Comparison of ENCODE assay signal across 8 cellular contexts in genomic region chr15:82540984-82541431, GRCh38. TPM values are rescaled to one million over a fixed set of nuclear protein-coding genes. Genes with fewer than 3 reads are reported as not detected.
DNase-seq lines count a peak whose midpoint lies in the region; ATAC-seq, FAIRE-seq and TF ChIP-seq lines count a peak whose summit lies in the region.

No MANE protein-coding gene starts in this region.

- 37 to 49% methylated on average over 9 to 11 of the region's 11 CpGs for WGBS in mesodermal cell (ENCODE audit: insufficient coverage in 2 of 2), 2 experiments
- WGBS in aorta, 2 donors: 23 to 24% methylated on average over 11 of the region's 11 CpGs

- H3K9me2 ChIP-seq in OCI-LY1 (ENCODE audit: low read depth, low read length): no peaks in the 10 kb centered on the region

- H3K79me2 ChIP-seq in DND-41 (ENCODE audit: insufficient read depth, low read length): peaks cover 36% of the 10 kb centered on the region
- peaks cover 18% of the 10 kb centered on the region for H3K79me2 ChIP-seq in OCI-LY1 (ENCODE audit: insufficient read depth, low read length)

- H3K27me3 ChIP-seq in DND-41 (ENCODE audit: insufficient read depth, low read length, poor library complexity): peaks cover 3% of the 10 kb centered on the region
- 0 out of 2 replicates have a peak, but pooled peaks cover 5% of the 10 kb centered on the region for H3K27me3 ChIP-seq in OCI-LY1 (ENCODE audit: insufficient read depth, low read length)
- H3K27me3 ChIP-seq in dorsolateral prefrontal cortex: no peaks in the 10 kb centered on the region
- no peaks in the 10 kb centered on the region for H3K27me3 ChIP-seq in aorta (ENCODE audit: control insufficient read depth in 1 of 2, insufficient read depth in 2 of 2, low read length in 1 of 2)

- FAIRE-seq in GM19239 (lab: Jason Lieb, UNC): no peak

- H4K20me1 ChIP-seq in DND-41 (ENCODE audit: insufficient read depth, low read length) (peaks cover 40% of the 10 kb centered on the region), OCI-LY1 (ENCODE audit: insufficient read depth, low read length) (no peaks in the 10 kb centered on the region)

- DNase-seq in DND-41 (no peak), dorsolateral prefrontal cortex (peak in 1 of 10 donors; percentile 21), aorta (peak in 1 of 2 donors; percentile 75), hippocampal formation (lab: John Stamatoyannopoulos, UW) (no peak), GM19239 (ENCODE audit: insufficient read length, low spot score) (no peak)

- ATAC-seq in DND-41 (ENCODE audit: insufficient read depth, low read depth) (no peak), aorta (ENCODE audit: low FRiP score) (no peak), HG03460 (IDR thresholded peaks at IDR 0.05; ENCODE audit: unreplicated experiment) (no peak)

- 0 out of 2 replicates have a peak, but pooled peaks cover 4% of the 10 kb centered on the region for H3F3A ChIP-seq in OCI-LY1 (ENCODE audit: insufficient read depth, low read length)

- H3K4me1 ChIP-seq in DND-41 (ENCODE audit: insufficient read depth, low read length) (peaks cover 30% of the 10 kb centered on the region), OCI-LY1 (ENCODE audit: insufficient read depth, low read length, severe bottlenecking) (peaks cover 19% of the 10 kb centered on the region), mesodermal cell (ENCODE audit: control insufficient read depth, insufficient read depth, low read length, poor library complexity, severe bottlenecking) (peaks cover 17% of the 10 kb centered on the region), aorta (ENCODE audit: control insufficient read depth in 1 of 2, insufficient read depth in 2 of 2, low read length in 2 of 2) (peaks cover 0 to 3% of the 10 kb centered on the region in 2 donors)

- H3K4me2 ChIP-seq in DND-41 (ENCODE audit: insufficient read depth, low read length) (peak overlapping the region; percentile 94), OCI-LY1 (ENCODE audit: low read length) (peak overlapping the region; percentile 84)

- H3K36me3 ChIP-seq in DND-41 (ENCODE audit: insufficient read depth, low read length): peaks cover 42% of the 10 kb centered on the region
- peaks cover 40% of the 10 kb centered on the region for H3K36me3 ChIP-seq in OCI-LY1 (ENCODE audit: insufficient read depth, low read length)
- H3K36me3 ChIP-seq in mesodermal cell (ENCODE audit: control insufficient read depth, insufficient read depth, low read length): peaks cover 40% of the 10 kb centered on the region
- peaks cover 6% of the 10 kb centered on the region in 2 donors for H3K36me3 ChIP-seq in aorta (ENCODE audit: control insufficient read depth in 1 of 2, insufficient read depth in 2 of 2, low read length in 1 of 2)

- H3K27ac ChIP-seq in DND-41 (ENCODE audit: low read length) (peak overlapping the region; percentile 70), OCI-LY1 (ENCODE audit: low read depth, low read length, poor library complexity, severe bottlenecking) (peak overlapping the region; percentile 4), dorsolateral prefrontal cortex (peak overlapping the region; percentile 45 to 96 (median 88)), mesodermal cell (ENCODE audit: low read depth, low read length, severe bottlenecking) (peak overlapping the region; percentile 77), aorta (ENCODE audit: low read depth in 1 of 2, low read length in 2 of 2) (peak overlapping the region; percentile 34 to 71)

- H3K9ac ChIP-seq in DND-41 (ENCODE audit: low read depth, low read length): peak overlapping the region; percentile 72
- peak overlapping the region; percentile 89 for H3K9ac ChIP-seq in OCI-LY1 (ENCODE audit: low read length)

- peak overlapping the region; percentile 52 to 92 for H3K4me3 ChIP-seq in DND-41 (ENCODE audit: low read depth in 1 of 2, low read length in 2 of 2)
- peak overlapping the region; percentile 99 for H3K4me3 ChIP-seq in OCI-LY1 (ENCODE audit: low read depth, low read length, poor library complexity, severe bottlenecking)
- peak overlapping the region; percentile 66 to 98 (median 86) for H3K4me3 ChIP-seq in dorsolateral prefrontal cortex
- H3K4me3 ChIP-seq in mesodermal cell (ENCODE audit: extremely low read depth, insufficient read depth, low read length, poor library complexity, severe bottlenecking): peak overlapping the region; percentile 92
- peak overlapping the region; percentile 64 to 69 for H3K4me3 ChIP-seq in aorta (ENCODE audit: low read length in 2 of 2)

- no peak for TF ChIP-seq CTCF in DND-41 (IDR thresholded peaks at IDR 0.05; ENCODE audit: borderline replicate concordance, extremely low read depth, low read length, poor library complexity, severe bottlenecking)
- no peak for TF ChIP-seq CTCF in OCI-LY1 (IDR thresholded peaks at IDR 0.05; ENCODE audit: low read length)
- no peak for TF ChIP-seq CTCF in dorsolateral prefrontal cortex (IDR thresholded peaks at IDR 0.05 in 54 of 56, conservative IDR thresholded peaks at IDR 0.05 in 2 of 56; ENCODE audit: low read depth in 1 of 56, partially characterized antibody in 56 of 56)

- no peaks in the 10 kb centered on the region for H3K9me3 ChIP-seq in DND-41 (ENCODE audit: insufficient read depth, low read length, severe bottlenecking)
- no peaks in the 10 kb centered on the region for H3K9me3 ChIP-seq in OCI-LY1 (ENCODE audit: low read length)
- no peaks in the 10 kb centered on the region for H3K9me3 ChIP-seq in mesodermal cell (ENCODE audit: control insufficient read depth, low read length)
- H3K9me3 ChIP-seq in aorta (ENCODE audit: control insufficient read depth, low read length): no peaks in the 10 kb centered on the region

- intact Hi-C loops in dorsolateral prefrontal cortex (cut with DNase I) (loop anchor here (1.0 to 5.0 kb wide), 7 partner anchors 32 to 271 kb away; partner anchors contain the start of genes CPEB1 (in 2 of the 2) and WHAMM (in 1 of the 2)), aorta (cut with DNase I) (loop anchor here (1.0 to 10.0 kb wide), 4 partner anchors 209 to 661 kb away; partner anchors contain the start of gene RAMAC (in 1 of the 2))

- H2AFZ ChIP-seq in DND-41 (ENCODE audit: low read depth, low read length) (peak overlapping the region; percentile 81), OCI-LY1 (ENCODE audit: low read length) (peak overlapping the region; percentile 30; the same call in 1 of the 2 replicates)

RNA-seq across cellular contexts. Expression of gene RPS17, which starts 0.8 kb away (rescaled TPM):
- total RNA-seq in dorsolateral prefrontal cortex: 100 to 1,000 TPM; 255 to 518 (median 371) TPM
- polyA plus RNA-seq in mesodermal cell (2013, experiment 1 of 2): 2,929 TPM
- polyA plus RNA-seq in mesodermal cell (2013, experiment 2 of 2): 2,830 TPM
- total RNA-seq in aorta: 1,000 to 10,000 TPM; 1,022 to 1,110 TPM
- polyA plus RNA-seq in aorta: 1,000 to 10,000 TPM; 4,105 to 7,043 TPM

Comparison
In these comparisons a context has a peak if more than half of its experiments do, and no peak if none do; other contexts are left out.
1. H3K27ac ChIP-seq: peak in every context shown above with its lines; median percentile 88 in dorsolateral prefrontal cortex; 77 in mesodermal cell; 70 in DND-41; 52 in aorta; 4 in OCI-LY1.